In genomic region chr18:5527603-5528002, GRCh38 we compare ENCODE assay signal across 1 cellular context.
TF ChIP-seq lines count a peak whose summit lies in the region.

No MANE protein-coding gene starts in this region.

TF ChIP-seq in GM23338, 12 proteins besides CTCF, POLR2A, EP300 and RAD21 (continued from another document):
- TF ChIP-seq ZNF462 (CRISPR knock-in tag; IDR thresholded peaks at IDR 0.05) (no peak), ETS1 (IDR thresholded peaks at IDR 0.05) (no peak), CREB1 (CRISPR knock-in tag; IDR thresholded peaks at IDR 0.05; ENCODE audit: low read depth) (no peak), STAT1 (IDR thresholded peaks at IDR 0.05; ENCODE audit: unreplicated experiment) (no peak), POLR2AphosphoS5 (IDR thresholded peaks at IDR 0.05; ENCODE audit: low read depth) (no peak), ZNF114 (CRISPR knock-in tag; IDR thresholded peaks at IDR 0.05) (no peak), NANOG (IDR thresholded peaks at IDR 0.05; ENCODE audit: borderline replicate concordance) (no peak), ZNF331 (CRISPR knock-in tag; IDR thresholded peaks at IDR 0.05; ENCODE audit: low read depth) (no peak), EZH2phosphoT487 (IDR thresholded peaks at IDR 0.05; ENCODE audit: unreplicated experiment) (no peak)
TF ChIP-seq in GM23338: peak in this region for 0.
